In genomic region chr19:47506459-47506858, GRCh38 we compare ENCODE assay signal across 22 cellular contexts. TPM values are rescaled to one million over a fixed set of nuclear protein-coding genes. Genes with fewer than 3 reads are reported as not detected.
A peak's percentile ranks its signal among the peaks of the same experiment; 100 is the strongest.
DNase-seq lines count a peak whose midpoint lies in the region; ATAC-seq, FAIRE-seq and TF ChIP-seq lines count a peak whose summit lies in the region.
"Had no signal": no experiment of that assay in that cellular context is flagged by ENCODE, and none has a peak within 500 bp of the region (broad histone marks: within the 10 kb centered on the region; RNA-seq: fewer than 3 reads in every experiment).

No MANE protein-coding gene starts in this region.

- 71% methylated on average over 8 of the region's 8 CpGs for WGBS in right cardiac atrium
- WGBS in psoas muscle, 3 donors = 25 to 44% (median 25%) methylated on average over 8 of the region's 8 CpGs

- no peaks in the 10 kb centered on the region for H3K27me3 ChIP-seq in right cardiac atrium (ENCODE audit: control insufficient read depth, insufficient read depth)
- H3K27me3 ChIP-seq in psoas muscle (ENCODE audit: insufficient read depth in 3 of 3, low read length in 2 of 3) = no peaks in the 10 kb centered on the region

- H3K9me3 ChIP-seq in right cardiac atrium (ENCODE audit: control insufficient read depth, low read length) = no peaks in the 10 kb centered on the region
- H3K9me3 ChIP-seq in psoas muscle = no peaks in the 10 kb centered on the region

- FAIRE-seq in frontal cortex (lab: Jason Lieb, UNC) = no peak
- FAIRE-seq: GM12878, H54 had no signal

- ATAC-seq in right cardiac atrium = peak in 1 of 2 donors; percentile 4
- ATAC-seq in psoas muscle = peak; percentile 51 to 82 (median 78)
- ATAC-seq: GM12878; sciatic nerve; stimulated activated naive CD8-positive, alpha-beta T cell treated with anti-CD3 and anti-CD28 coated beads, Interleukin-15, amount 100 ng/mL, for 72 hours had no signal

- peak overlapping the region; percentile 23; the same call in 1 of the 2 replicates for H3K27ac ChIP-seq in 22Rv1
- H3K27ac ChIP-seq in angular gyrus (ENCODE audit: low read depth, low read length) = peak overlapping the region; percentile 78
- H3K27ac ChIP-seq in right cardiac atrium (ENCODE audit: low read length) = peak overlapping the region; percentile 33
- peak overlapping the region; percentile 99 for H3K27ac ChIP-seq in psoas muscle
- H3K27ac ChIP-seq: KMS-11 had no signal

- H3K36me3 ChIP-seq in psoas muscle (ENCODE audit: insufficient read depth in 1 of 2, low read depth in 1 of 2) = peaks cover under 1 to 29% of the 10 kb centered on the region in 2 donors

- intact Hi-C loops in right cardiac atrium (cut with DNase I) (loop anchor here in 1 of 4 donors (10.0 kb wide), 1 partner anchor 188 kb away; no protein-coding TSS in a partner anchor), psoas muscle (cut with DNase I) (no loop called here)

- no peak overlapping the region for H3K4me3 ChIP-seq in right cardiac atrium (ENCODE audit: low read length)
- H3K4me3 ChIP-seq in psoas muscle = peak overlapping the region; percentile 30
- H3K4me3 ChIP-seq: coronary artery, GM12878 had no signal

- DNase-seq in right cardiac atrium = peak in 1 of 3 donors; percentile 35
- DNase-seq in psoas muscle = peak in 1 of 2 donors; percentile 73
- DNase-seq in activated gamma-delta T cell treated with Interleukin-2 at 50 U/mL for 16 hours = no peak
- DNase-seq in HEK293T (ENCODE audit: extremely low spot score) = no peak
- DNase-seq in frontal cortex (ENCODE audit: low spot score in 2 of 2) = no peak
- no peak for DNase-seq in SK-N-DZ (ENCODE audit: low spot score)
- DNase-seq: activated naive CD4-positive, alpha-beta T cell treated with Interleukin-2 at 50 U/mL for 16 hours; CD4-positive, alpha-beta T cell; foreskin fibroblast; GF-D8; NCI-H510A treated with DMSO at 0.1 percent for 48 hours; SIG-M5; stimulated activated CD4-positive, alpha-beta T cell treated with anti-CD3 and anti-CD28 coated beads, Interleukin-2, amount 100 ng/mL, for 24 hours; stimulated activated naive CD8-positive, alpha-beta T cell treated with anti-CD3 and anti-CD28 coated beads, Interleukin-15, amount 100 ng/mL, for 72 hours; T-helper 1 cell had no signal

- CTCF ChIA-PET in HEK293T (lab: Yijun Ruan, JAX) = no interaction called here

- no peak for TF ChIP-seq CTCF in 22Rv1 (IDR thresholded peaks at IDR 0.05)
- no peak for TF ChIP-seq CTCF in psoas muscle (IDR thresholded peaks at IDR 0.05)

- POLR2A ChIA-PET in HEK293T (lab: Yijun Ruan, JAX) = no interaction called here

- H3K4me1 ChIP-seq in right cardiac atrium (ENCODE audit: control insufficient read depth, insufficient read depth, low read length) = peaks cover 32% of the 10 kb centered on the region
- peaks cover 69% of the 10 kb centered on the region for H3K4me1 ChIP-seq in psoas muscle

TF ChIP-seq in HEK293T, 16 proteins besides CTCF, POLR2A, EP300 and RAD21:
- TF ChIP-seq BHLHE40 (IDR thresholded peaks at IDR 0.05; ENCODE audit: borderline replicate concordance) (no peak), HDGF (IDR thresholded peaks at IDR 0.05; ENCODE audit: borderline replicate concordance) (no peak), L3MBTL2 (conservative IDR thresholded peaks at IDR 0.05) (no peak), FOXA1 (IDR thresholded peaks at IDR 0.05) (no peak), CTBP1 (IDR thresholded peaks at IDR 0.05; ENCODE audit: borderline replicate concordance) (no peak), LEF1 (IDR thresholded peaks at IDR 0.05; ENCODE audit: borderline replicate concordance) (no peak), SUZ12 (IDR thresholded peaks at IDR 0.05) (no peak), TARDBP (IDR thresholded peaks at IDR 0.05) (no peak), NFRKB (IDR thresholded peaks at IDR 0.05) (no peak), FOXK2 (IDR thresholded peaks at IDR 0.05) (no peak), FOXM1 (IDR thresholded peaks at IDR 0.05; ENCODE audit: borderline replicate concordance) (no peak)
- TF ChIP-seq, protein P1, sequence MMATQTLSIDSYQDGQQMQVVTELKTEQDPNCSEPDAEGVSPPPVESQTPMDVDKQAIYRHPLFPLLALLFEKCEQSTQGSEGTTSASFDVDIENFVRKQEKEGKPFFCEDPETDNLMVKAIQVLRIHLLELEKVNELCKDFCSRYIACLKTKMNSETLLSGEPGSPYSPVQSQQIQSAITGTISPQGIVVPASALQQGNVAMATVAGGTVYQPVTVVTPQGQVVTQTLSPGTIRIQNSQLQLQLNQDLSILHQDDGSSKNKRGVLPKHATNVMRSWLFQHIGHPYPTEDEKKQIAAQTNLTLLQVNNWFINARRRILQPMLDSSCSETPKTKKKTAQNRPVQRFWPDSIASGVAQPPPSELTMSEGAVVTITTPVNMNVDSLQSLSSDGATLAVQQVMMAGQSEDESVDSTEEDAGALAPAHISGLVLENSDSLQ (IDR thresholded peaks at IDR 0.05) = no peak

RNA-seq across cellular contexts. Expression of gene NAPA, which starts 8.4 kb away (rescaled TPM):
- 100 to 1,000 TPM in 3 of 4 donors, 10 to 100 TPM in 1; 91.7 to 111 (median 105) TPM for total RNA-seq in right cardiac atrium
- 102 TPM for polyA plus RNA-seq in right cardiac atrium
- total RNA-seq in psoas muscle = 100 to 1,000 TPM; 124 to 182 (median 159) TPM
- 100 to 1,000 TPM; 103 to 123 (median 109) TPM for polyA plus RNA-seq in psoas muscle
- 43.2 TPM for total RNA-seq in frontal cortex
- polyA plus RNA-seq in SK-N-DZ (2014; cell fraction: cytosol; rRNA removed) = 37.1 and 51.7 TPM in 2 replicates
- 36.0 and 54.8 TPM in 2 replicates for polyA plus RNA-seq in SK-N-DZ (2014; cell fraction: nucleus; rRNA removed)

RNA-seq across cellular contexts. Expression of gene KPTN, which starts 22.4 kb away (rescaled TPM):
- total RNA-seq in right cardiac atrium (1 to 10 TPM; 6.4 to 9.4 (median 7.8) TPM), psoas muscle (10 to 100 TPM in 1 of 4 donors, 1 to 10 TPM in 3; 5.9 to 11.2 (median 8.1) TPM), frontal cortex (7.3 TPM)
- polyA plus RNA-seq in right cardiac atrium (9.9 TPM), psoas muscle (10 to 100 TPM in 1 of 3 donors, 1 to 10 TPM in 2; 3.8 to 21.5 (median 9.7) TPM)
- 7.1 and 8.8 TPM in 2 replicates for polyA plus RNA-seq in SK-N-DZ (2014; cell fraction: cytosol; rRNA removed)
- 34.9 and 43.2 TPM in 2 replicates for polyA plus RNA-seq in SK-N-DZ (2014; cell fraction: nucleus; rRNA removed)

RNA-seq across cellular contexts. Expression of gene SLC8A2, which starts 34.8 kb away (rescaled TPM):
- under 1 TPM in 2 of 4 donors, not detected in 2; 0.09 to 0.26 TPM for total RNA-seq in right cardiac atrium
- 0.36 TPM for polyA plus RNA-seq in right cardiac atrium
- total RNA-seq in psoas muscle = under 1 TPM; 0.13 to 0.54 (median 0.25) TPM
- under 1 TPM in 2 of 3 donors, not detected in 1; 0.12 to 0.18 TPM for polyA plus RNA-seq in psoas muscle
- 25.3 TPM for total RNA-seq in frontal cortex
- polyA plus RNA-seq in SK-N-DZ (2014; cell fraction: cytosol; rRNA removed) = 0.07 and 0.32 TPM in 2 replicates
- polyA plus RNA-seq in SK-N-DZ (2014; cell fraction: nucleus; rRNA removed) = 0.66 TPM in 1 of 2 replicates, not detected in the other
- total RNA-seq: CD4-positive, alpha-beta T cell; GM12878; sciatic nerve had no signal
- polyA plus RNA-seq: GM12878 had no signal

Comparison
In these comparisons a context has a peak if more than half of its experiments do, and no peak if none do; other contexts are left out.
1. H3K27ac ChIP-seq: peak in every context shown above with its lines; median percentile 99 in psoas muscle; 78 in angular gyrus; 33 in right cardiac atrium; 23 in 22Rv1.
2. RNA of gene SLC8A2, which starts 34.8 kb away (total RNA-seq): 25.3 TPM in frontal cortex (single experiment); 0.13 to 0.54 TPM in psoas muscle and 0.09 to 0.26 TPM in right cardiac atrium; every median in the first group is over 10 times any median in the second.